ENCODE assay signal across 13 cellular contexts in genomic region chr22:39270792-39271191, GRCh38. TPM values are rescaled to one million over a fixed set of nuclear protein-coding genes. Genes with fewer than 3 reads are reported as not detected.
DNase-seq lines count a peak whose midpoint lies in the region; ATAC-seq and TF ChIP-seq lines count a peak whose summit lies in the region.
"Had no signal": no experiment of that assay in that cellular context is flagged by ENCODE, and none has a peak within 500 bp of the region (broad histone marks: within the 10 kb centered on the region; RNA-seq: fewer than 3 reads in every experiment).

No MANE protein-coding gene starts in this region.

- peaks cover 2% of the 10 kb centered on the region for H3K27me3 Mint-ChIP-seq in activated CD4-positive, alpha-beta T cell treated with anti-CD3 and anti-CD28 coated beads for 36 hours

- TF ChIP-seq CTCF in left ventricle myocardium inferior (IDR thresholded peaks at IDR 0.05; ENCODE audit: borderline replicate concordance): no peak
- TF ChIP-seq CTCF in HEK293 (tag by site-specific recombination; IDR thresholded peaks at IDR 0.05): no peak

- H3K79me1 ChIP-seq in mesenchymal stem cell (replicated peaks; ENCODE audit: low read length, poor library complexity, severe bottlenecking): no peaks in the 10 kb centered on the region

- no peak overlapping the region for H2BK120ac ChIP-seq in mesenchymal stem cell (ENCODE audit: low read depth, low read length)

- intact Hi-C loops in left ventricle myocardium inferior (cut with micrococcal nuclease) (no loop called here), right cardiac atrium (cut with DNase I) (no loop called here)
- intact Hi-C loops in activated CD4-positive, alpha-beta T cell treated with anti-CD3 and anti-CD28 coated beads for 36 hours (cut with DNase I, micrococcal nuclease): no loop called here

- no peaks in the 10 kb centered on the region for H3K36me3 Mint-ChIP-seq in activated CD4-positive, alpha-beta T cell treated with anti-CD3 and anti-CD28 coated beads for 36 hours (ENCODE audit: low read depth)
- H3K36me3 Mint-ChIP-seq: CD4-positive, CD25-positive, alpha-beta regulatory T cell had no signal

- H3K9me3 Mint-ChIP-seq in activated CD4-positive, alpha-beta T cell treated with anti-CD3 and anti-CD28 coated beads for 36 hours (ENCODE audit: low read depth): no peaks in the 10 kb centered on the region

- POLR2A ChIA-PET in HEK293 (lab: Yijun Ruan, JAX): no interaction called here
- POLR2A ChIA-PET in activated CD4-positive, alpha-beta T cell treated with anti-CD3 and anti-CD28 coated beads for 36 hours (lab: Charles Lee): no interaction called here

- H3K27me3 ChIP-seq in left ventricle myocardium inferior (ENCODE audit: low read depth) (no peaks in the 10 kb centered on the region), right cardiac atrium (ENCODE audit: control insufficient read depth, insufficient read depth) (no peaks in the 10 kb centered on the region), mesenchymal stem cell (ENCODE audit: control insufficient read depth in 1 of 2, insufficient read depth in 1 of 2, low read length in 2 of 2) (peaks cover 0 to 4% of the 10 kb centered on the region in 2 experiments)
- H3K27me3 ChIP-seq: BE2C had no signal

- H3K18ac ChIP-seq in mesenchymal stem cell (ENCODE audit: low read depth in 1 of 2, low read length in 2 of 2): no peak overlapping the region

- 93% methylated on average over 9 of the region's 9 CpGs for WGBS in right cardiac atrium
- 96% methylated on average over 9 of the region's 9 CpGs for whole genome bisulfite sequencing in mesenchymal stem cell

- H2BK12ac ChIP-seq in mesenchymal stem cell (ENCODE audit: low read length in 2 of 2): no peak overlapping the region

- ATAC-seq in right cardiac atrium: no peak
- no peak for ATAC-seq in HG03354 (IDR thresholded peaks at IDR 0.05; ENCODE audit: poor library complexity, severe bottlenecking, unreplicated experiment)
- no peak for ATAC-seq in activated CD4-positive, alpha-beta T cell treated with anti-CD3 and anti-CD28 coated beads for 36 hours
- ATAC-seq: HCT116 had no signal

- H3K9me3 ChIP-seq in left ventricle myocardium inferior (replicated peaks) (peaks cover 5% of the 10 kb centered on the region), right cardiac atrium (ENCODE audit: control insufficient read depth, low read length) (no peaks in the 10 kb centered on the region), HEK293 (ENCODE audit: control insufficient read depth, insufficient read depth, low read depth, low read length) (no peaks in the 10 kb centered on the region), mesenchymal stem cell (ENCODE audit: control insufficient read depth, low read length) (no peaks in the 10 kb centered on the region)
- H3K9me3 ChIP-seq: BE2C, Caco-2 had no signal

- CTCF ChIA-PET in HEK293 (lab: Yijun Ruan, JAX): interaction anchor here (0.6 kb wide), 1 partner anchor 502 kb away, joined by 3 read pairs; no protein-coding TSS in a partner anchor
- CTCF ChIA-PET in activated CD4-positive, alpha-beta T cell treated with anti-CD3 and anti-CD28 coated beads for 36 hours (lab: Charles Lee): no interaction called here

- no peak overlapping the region for H2BK5ac ChIP-seq in mesenchymal stem cell (ENCODE audit: low read depth, low read length, poor library complexity, severe bottlenecking)

- H3K4me3 ChIP-seq in left ventricle myocardium inferior: no peak overlapping the region
- no peak overlapping the region for H3K4me3 ChIP-seq in right cardiac atrium (ENCODE audit: low read length)
- H3K4me3 ChIP-seq in HEK293 (ENCODE audit: low read depth, low read length): no peak overlapping the region
- no peak overlapping the region for H3K4me3 ChIP-seq in mesenchymal stem cell (ENCODE audit: insufficient read depth in 1 of 2, low read depth in 1 of 2, low read length in 2 of 2)

- H3K27ac Mint-ChIP-seq in activated CD4-positive, alpha-beta T cell treated with anti-CD3 and anti-CD28 coated beads for 36 hours: no peak overlapping the region
- H3K27ac Mint-ChIP-seq: CD4-positive, CD25-positive, alpha-beta regulatory T cell had no signal

- no peak overlapping the region for H3K23ac ChIP-seq in mesenchymal stem cell (ENCODE audit: low read length in 2 of 2)

- H2BK15ac ChIP-seq in mesenchymal stem cell (ENCODE audit: low read depth, poor library complexity, severe bottlenecking): no peak overlapping the region

- H3K4me1 Mint-ChIP-seq in activated CD4-positive, alpha-beta T cell treated with anti-CD3 and anti-CD28 coated beads for 36 hours: peaks cover 10% of the 10 kb centered on the region

- no peak overlapping the region for H2AK5ac ChIP-seq in mesenchymal stem cell (ENCODE audit: low read length, severe bottlenecking)

- H2AFZ ChIP-seq in mesenchymal stem cell (ENCODE audit: low read depth, low read length): no peak overlapping the region

- no peak overlapping the region for H3K4me3 Mint-ChIP-seq in activated CD4-positive, alpha-beta T cell treated with anti-CD3 and anti-CD28 coated beads for 36 hours
- H3K4me3 Mint-ChIP-seq: CD4-positive, CD25-positive, alpha-beta regulatory T cell had no signal

- H3K27ac ChIP-seq in left ventricle myocardium inferior (replicated peaks): peak overlapping the region; percentile 80
- no peak overlapping the region for H3K27ac ChIP-seq in right cardiac atrium (ENCODE audit: low read length)
- H3K27ac ChIP-seq in HEK293 (ENCODE audit: extremely low read depth, low read depth, low read length): no peak overlapping the region
- H3K27ac ChIP-seq in mesenchymal stem cell (ENCODE audit: low read length, poor library complexity, severe bottlenecking): no peak overlapping the region

- peak overlapping the region; percentile 42 for H4K8ac ChIP-seq in mesenchymal stem cell (ENCODE audit: low read length)

- no peak for DNase-seq in left ventricle myocardium inferior
- DNase-seq in right cardiac atrium: no peak
- no peak for DNase-seq in mesenchymal stem cell
- DNase-seq in activated CD4-positive, alpha-beta T cell treated with anti-CD3 and anti-CD28 coated beads for 36 hours: no peak
- DNase-seq: ACHN; BE2C; C1 segment of cervical spinal cord; Caco-2; CD4-positive, CD25-positive, alpha-beta regulatory T cell; GOT3 had no signal

- no peak overlapping the region for H3K4me2 ChIP-seq in mesenchymal stem cell (ENCODE audit: low read length, poor library complexity, severe bottlenecking)

- H3K36me3 ChIP-seq in left ventricle myocardium inferior (no peaks in the 10 kb centered on the region), HEK293 (ENCODE audit: control insufficient read depth in 2 of 2, insufficient read depth in 1 of 2, low read length in 2 of 2) (no peaks in the 10 kb centered on the region), mesenchymal stem cell (ENCODE audit: control insufficient read depth in 1 of 2, insufficient read depth in 2 of 2, low read depth in 1 of 2, low read length in 2 of 2) (no peaks in the 10 kb centered on the region)
- H3K36me3 ChIP-seq: BE2C had no signal

- H3K4me1 ChIP-seq in left ventricle myocardium inferior: peaks cover 47% of the 10 kb centered on the region
- H3K4me1 ChIP-seq in right cardiac atrium (ENCODE audit: control insufficient read depth, insufficient read depth, low read length): no peaks in the 10 kb centered on the region
- H3K4me1 ChIP-seq in HEK293 (ENCODE audit: control insufficient read depth, insufficient read depth, low read length): no peaks in the 10 kb centered on the region
- peaks cover 13% of the 10 kb centered on the region for H3K4me1 ChIP-seq in mesenchymal stem cell (ENCODE audit: control insufficient read depth, insufficient read depth, low read depth, low read length)
- H3K4me1 ChIP-seq: BE2C, Caco-2 had no signal

- no peak overlapping the region for H3K14ac ChIP-seq in mesenchymal stem cell (ENCODE audit: low read length in 2 of 2)

- H3K9ac ChIP-seq in mesenchymal stem cell (ENCODE audit: low read length): no peak overlapping the region

- H4K91ac ChIP-seq in mesenchymal stem cell (ENCODE audit: low read length): no peak overlapping the region

- no peak overlapping the region for H3K4ac ChIP-seq in mesenchymal stem cell (ENCODE audit: low read depth in 1 of 2, low read length in 2 of 2)

TF ChIP-seq in HEK293, 187 proteins besides CTCF, POLR2A, EP300 and RAD21:
- TF ChIP-seq ZNF473 (tag by site-specific recombination; IDR thresholded peaks at IDR 0.05): no peak
- TF ChIP-seq ZNF768 (tag by site-specific recombination; IDR thresholded peaks at IDR 0.05): peak; percentile 72

RNA-seq across cellular contexts. Expression of gene PDGFB, which starts 26.0 kb away (rescaled TPM):
- total RNA-seq in left ventricle myocardium inferior: 17.2 TPM
- total RNA-seq in right cardiac atrium: 10 to 100 TPM in 3 of 4 donors, 1 to 10 TPM in 1; 9.3 to 82.1 (median 20.6) TPM
- polyA plus RNA-seq in right cardiac atrium: 15.4 TPM
- polyA plus RNA-seq in mesenchymal stem cell (2013, experiment 1 of 2): 3.4 TPM
- polyA plus RNA-seq in mesenchymal stem cell (2013, experiment 2 of 2): 3.6 TPM
- 1 to 10 TPM; 2.5 to 3.4 TPM for total RNA-seq in activated CD4-positive, alpha-beta T cell treated with anti-CD3 and anti-CD28 coated beads for 36 hours

RNA-seq across cellular contexts. Expression of gene RPL3, which starts 48.6 kb away (rescaled TPM):
- total RNA-seq in left ventricle myocardium inferior: 325 TPM
- total RNA-seq in right cardiac atrium: 1,000 to 10,000 TPM in 2 of 4 donors, 100 to 1,000 TPM in 2; 948 to 1,416 (median 984) TPM
- polyA plus RNA-seq in right cardiac atrium: 1,325 TPM
- polyA plus RNA-seq in mesenchymal stem cell (2013, experiment 1 of 2): 1,826 TPM
- 1,787 TPM for polyA plus RNA-seq in mesenchymal stem cell (2013, experiment 2 of 2)
- 1,000 to 10,000 TPM; 2,519 to 3,155 TPM for total RNA-seq in activated CD4-positive, alpha-beta T cell treated with anti-CD3 and anti-CD28 coated beads for 36 hours
